In the genomic region with DNA sequence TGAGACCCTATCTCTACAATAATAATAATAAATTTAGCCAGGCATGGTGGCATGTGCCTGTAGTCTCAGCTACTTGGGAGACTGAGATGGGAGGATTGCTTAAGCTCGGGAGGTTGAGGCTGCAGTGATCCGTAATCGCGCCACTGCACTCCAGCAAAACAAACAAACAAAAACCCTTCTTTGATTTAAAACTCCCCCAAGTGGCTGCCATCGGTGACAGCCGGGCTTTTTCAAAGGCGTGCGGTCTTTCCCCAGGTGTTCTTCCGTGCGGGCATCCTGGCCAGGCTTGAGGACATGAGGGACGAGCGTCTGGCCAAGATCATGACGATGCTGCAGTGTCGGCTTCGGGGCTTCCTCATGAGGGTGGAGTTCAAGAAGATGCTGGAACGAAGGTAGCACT, we compare ENCODE assay signal across 1 cellular context.
TF ChIP-seq lines count a peak whose summit lies in the region.

No MANE protein-coding gene starts in this region.

TF ChIP-seq in GM23338, 12 proteins besides CTCF, POLR2A, EP300 and RAD21 (continued from another document):
- TF ChIP-seq, protein P1, sequence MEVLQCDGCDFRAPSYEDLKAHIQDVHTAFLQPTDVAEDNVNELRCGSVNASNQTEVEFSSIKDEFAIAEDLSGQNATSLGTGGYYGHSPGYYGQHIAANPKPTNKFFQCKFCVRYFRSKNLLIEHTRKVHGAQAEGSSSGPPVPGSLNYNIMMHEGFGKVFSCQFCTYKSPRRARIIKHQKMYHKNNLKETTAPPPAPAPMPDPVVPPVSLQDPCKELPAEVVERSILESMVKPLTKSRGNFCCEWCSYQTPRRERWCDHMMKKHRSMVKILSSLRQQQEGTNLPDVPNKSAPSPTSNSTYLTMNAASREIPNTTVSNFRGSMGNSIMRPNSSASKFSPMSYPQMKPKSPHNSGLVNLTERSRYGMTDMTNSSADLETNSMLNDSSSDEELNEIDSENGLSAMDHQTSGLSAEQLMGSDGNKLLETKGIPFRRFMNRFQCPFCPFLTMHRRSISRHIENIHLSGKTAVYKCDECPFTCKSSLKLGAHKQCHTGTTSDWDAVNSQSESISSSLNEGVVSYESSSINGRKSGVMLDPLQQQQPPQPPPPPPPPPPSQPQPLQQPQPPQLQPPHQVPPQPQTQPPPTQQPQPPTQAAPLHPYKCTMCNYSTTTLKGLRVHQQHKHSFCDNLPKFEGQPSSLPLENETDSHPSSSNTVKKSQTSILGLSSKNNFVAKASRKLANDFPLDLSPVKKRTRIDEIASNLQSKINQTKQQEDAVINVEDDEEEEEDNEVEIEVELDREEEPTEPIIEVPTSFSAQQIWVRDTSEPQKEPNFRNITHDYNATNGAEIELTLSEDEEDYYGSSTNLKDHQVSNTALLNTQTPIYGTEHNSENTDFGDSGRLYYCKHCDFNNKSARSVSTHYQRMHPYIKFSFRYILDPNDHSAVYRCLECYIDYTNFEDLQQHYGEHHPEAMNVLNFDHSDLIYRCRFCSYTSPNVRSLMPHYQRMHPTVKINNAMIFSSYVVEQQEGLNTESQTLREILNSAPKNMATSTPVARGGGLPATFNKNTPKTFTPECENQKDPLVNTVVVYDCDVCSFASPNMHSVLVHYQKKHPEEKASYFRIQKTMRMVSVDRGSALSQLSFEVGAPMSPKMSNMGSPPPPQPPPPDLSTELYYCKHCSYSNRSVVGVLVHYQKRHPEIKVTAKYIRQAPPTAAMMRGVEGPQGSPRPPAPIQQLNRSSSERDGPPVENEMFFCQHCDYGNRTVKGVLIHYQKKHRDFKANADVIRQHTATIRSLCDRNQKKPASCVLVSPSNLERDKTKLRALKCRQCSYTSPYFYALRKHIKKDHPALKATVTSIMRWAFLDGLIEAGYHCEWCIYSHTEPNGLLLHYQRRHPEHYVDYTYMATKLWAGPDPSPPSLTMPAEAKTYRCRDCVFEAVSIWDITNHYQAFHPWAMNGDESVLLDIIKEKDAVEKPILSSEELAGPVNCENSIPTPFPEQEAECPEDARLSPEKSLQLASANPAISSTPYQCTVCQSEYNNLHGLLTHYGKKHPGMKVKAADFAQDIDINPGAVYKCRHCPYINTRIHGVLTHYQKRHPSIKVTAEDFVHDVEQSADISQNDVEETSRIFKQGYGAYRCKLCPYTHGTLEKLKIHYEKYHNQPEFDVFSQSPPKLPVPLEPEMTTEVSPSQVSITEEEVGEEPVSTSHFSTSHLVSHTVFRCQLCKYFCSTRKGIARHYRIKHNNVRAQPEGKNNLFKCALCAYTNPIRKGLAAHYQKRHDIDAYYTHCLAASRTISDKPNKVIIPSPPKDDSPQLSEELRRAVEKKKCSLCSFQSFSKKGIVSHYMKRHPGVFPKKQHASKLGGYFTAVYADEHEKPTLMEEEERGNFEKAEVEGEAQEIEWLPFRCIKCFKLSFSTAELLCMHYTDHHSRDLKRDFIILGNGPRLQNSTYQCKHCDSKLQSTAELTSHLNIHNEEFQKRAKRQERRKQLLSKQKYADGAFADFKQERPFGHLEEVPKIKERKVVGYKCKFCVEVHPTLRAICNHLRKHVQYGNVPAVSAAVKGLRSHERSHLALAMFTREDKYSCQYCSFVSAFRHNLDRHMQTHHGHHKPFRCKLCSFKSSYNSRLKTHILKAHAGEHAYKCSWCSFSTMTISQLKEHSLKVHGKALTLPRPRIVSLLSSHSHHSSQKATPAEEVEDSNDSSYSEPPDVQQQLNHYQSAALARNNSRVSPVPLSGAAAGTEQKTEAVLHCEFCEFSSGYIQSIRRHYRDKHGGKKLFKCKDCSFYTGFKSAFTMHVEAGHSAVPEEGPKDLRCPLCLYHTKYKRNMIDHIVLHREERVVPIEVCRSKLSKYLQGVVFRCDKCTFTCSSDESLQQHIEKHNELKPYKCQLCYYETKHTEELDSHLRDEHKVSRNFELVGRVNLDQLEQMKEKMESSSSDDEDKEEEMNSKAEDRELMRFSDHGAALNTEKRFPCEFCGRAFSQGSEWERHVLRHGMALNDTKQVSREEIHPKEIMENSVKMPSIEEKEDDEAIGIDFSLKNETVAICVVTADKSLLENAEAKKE (CRISPR knock-in tag; IDR thresholded peaks at IDR 0.05) = no peak
- no peak for TF ChIP-seq JUNB (IDR thresholded peaks at IDR 0.05; ENCODE audit: unreplicated experiment)
- TF ChIP-seq NANOG (IDR thresholded peaks at IDR 0.05; ENCODE audit: borderline replicate concordance) = no peak
- no peak for TF ChIP-seq CREB1 (CRISPR knock-in tag; IDR thresholded peaks at IDR 0.05; ENCODE audit: low read depth)
